Comparison of ENCODE assay signal across 8 cellular contexts in genomic region chr9:121201045-121201737, GRCh38. TPM values are rescaled to one million over a fixed set of nuclear protein-coding genes. Genes with fewer than 3 reads are reported as not detected.
DNase-seq lines count a peak whose midpoint lies in the region; ATAC-seq and TF ChIP-seq lines count a peak whose summit lies in the region.

No MANE protein-coding gene starts in this region.

- peak overlapping the region; percentile 82 to 95 for H3K4me3 ChIP-seq in right atrium auricular region
- peak overlapping the region; percentile 67 to 96 (median 90) for H3K4me3 ChIP-seq in gastrocnemius medialis

- POLR2A ChIA-PET in RWPE1 (lab: Yijun Ruan, JAX; ENCODE audit: low non-redundant PET), result interaction anchor here (0.6 to 1.4 kb wide), 3 partner anchors 12 to 1167 kb away, joined by 3 to 8 read pairs (median 6); no protein-coding TSS in a partner anchor

- intact Hi-C loops in gastrocnemius medialis (cut with DNase I; ENCODE audit: low total_unique reads), result loop anchor here (5.0 kb wide), 2 partner anchors 66 to 79 kb away; partner anchors contain the start of gene GSN

- H3K9me3 ChIP-seq in right atrium auricular region, result no peaks in the 10 kb centered on the region
- no peaks in the 10 kb centered on the region for H3K9me3 ChIP-seq in gastrocnemius medialis

- H3K27me3 ChIP-seq in right atrium auricular region, result no peaks in the 10 kb centered on the region
- no peaks in the 10 kb centered on the region for H3K27me3 ChIP-seq in gastrocnemius medialis

- H3K27me3 Mint-ChIP-seq in activated naive CD8-positive, alpha-beta T cell, result no peaks in the 10 kb centered on the region

- peak overlapping the region; percentile 88 for H3K27ac Mint-ChIP-seq in activated naive CD8-positive, alpha-beta T cell

- peak; percentile 24 for ATAC-seq in GM18505 (IDR thresholded peaks at IDR 0.05; ENCODE audit: unreplicated experiment)
- peak; percentile 26 for ATAC-seq in HG02759 (IDR thresholded peaks at IDR 0.05; ENCODE audit: unreplicated experiment)
- ATAC-seq in gastrocnemius medialis, result peak; percentile 61 to 66
- no peak for ATAC-seq in HG03565 (IDR thresholded peaks at IDR 0.05; ENCODE audit: unreplicated experiment)

- in situ Hi-C loops in gastrocnemius medialis (cut with MboI; ENCODE audit: low sequenced_read_pairs in 4 of 4), result loop anchor here in 1 of 4 donors (25.0 kb wide), 1 partner anchor 111 kb away; no protein-coding TSS in a partner anchor

- CTCF ChIA-PET in RWPE1 (lab: Yijun Ruan, JAX), result interaction anchor here (0.7 to 2.5 kb wide), 7 partner anchors 11 to 186 kb away, joined by 3 to 12 read pairs (median 4); no protein-coding TSS in a partner anchor

- H3K27ac ChIP-seq in RWPE1, result peak overlapping the region; percentile 94
- peak overlapping the region; percentile 97 for H3K27ac ChIP-seq in right atrium auricular region
- peak overlapping the region; percentile 93 to 98 (median 95) for H3K27ac ChIP-seq in gastrocnemius medialis

- TF ChIP-seq CTCF in RWPE1 (conservative IDR thresholded peaks at IDR 0.05; ENCODE audit: low read depth), result no peak
- TF ChIP-seq CTCF in right atrium auricular region (IDR thresholded peaks at IDR 0.05), result no peak
- TF ChIP-seq CTCF in gastrocnemius medialis (IDR thresholded peaks at IDR 0.05 in 4 of 5, conservative IDR thresholded peaks at IDR 0.05 in 1 of 5), result no peak

- peak; percentile 26 for DNase-seq in RWPE1 (ENCODE audit: low spot score)
- DNase-seq in right atrium auricular region (ENCODE audit: low spot score), result no peak
- DNase-seq in gastrocnemius medialis, result peak; percentile 6 to 28
- no peak for DNase-seq in GOT3 (lab: John Stamatoyannopoulos, UW)

- H3K4me1 Mint-ChIP-seq in activated naive CD8-positive, alpha-beta T cell (ENCODE audit: low read depth), result peaks cover 52% of the 10 kb centered on the region

- H3K4me1 ChIP-seq in right atrium auricular region (peaks cover 0 to 51% of the 10 kb centered on the region in 2 donors), gastrocnemius medialis (peaks cover 44 to 48% of the 10 kb centered on the region in 2 donors)

- H3K4me3 Mint-ChIP-seq in activated naive CD8-positive, alpha-beta T cell, result peak overlapping the region; percentile 93

- H3K36me3 ChIP-seq in right atrium auricular region, result no peaks in the 10 kb centered on the region
- H3K36me3 ChIP-seq in gastrocnemius medialis, result no peaks in the 10 kb centered on the region

- no peaks in the 10 kb centered on the region for H3K36me3 Mint-ChIP-seq in activated naive CD8-positive, alpha-beta T cell

- peak; percentile 21 for TF ChIP-seq POLR2A in GM18505 (IDR thresholded peaks at IDR 0.05; ENCODE audit: borderline replicate concordance, extremely low read depth, insufficient read depth, insufficient read length)
- no peak for TF ChIP-seq POLR2A in gastrocnemius medialis (IDR thresholded peaks at IDR 0.05)

- no peaks in the 10 kb centered on the region for H3K9me3 Mint-ChIP-seq in activated naive CD8-positive, alpha-beta T cell (ENCODE audit: low read depth)

RNA-seq across cellular contexts. Expression of gene RAB14, which starts 0.5 kb away (rescaled TPM):
- total RNA-seq in right atrium auricular region (10 to 100 TPM; 26.8 to 27.8 TPM), gastrocnemius medialis (10 to 100 TPM; 18.7 to 26.8 (median 19.5) TPM)

Comparison
In these comparisons a context has a peak if more than half of its experiments do, and no peak if none do; other contexts are left out.
1. DNase-seq: peak in RWPE1 (single experiment) and gastrocnemius medialis (2 of 2); none in right atrium auricular region (single experiment) and GOT3 (single experiment).
2. Peak in every context shown above with its lines, with median percentiles within 50 percentile points of each other: H3K27ac ChIP-seq.